10 cellular contexts compared by ENCODE assay signal in the genomic region with DNA sequence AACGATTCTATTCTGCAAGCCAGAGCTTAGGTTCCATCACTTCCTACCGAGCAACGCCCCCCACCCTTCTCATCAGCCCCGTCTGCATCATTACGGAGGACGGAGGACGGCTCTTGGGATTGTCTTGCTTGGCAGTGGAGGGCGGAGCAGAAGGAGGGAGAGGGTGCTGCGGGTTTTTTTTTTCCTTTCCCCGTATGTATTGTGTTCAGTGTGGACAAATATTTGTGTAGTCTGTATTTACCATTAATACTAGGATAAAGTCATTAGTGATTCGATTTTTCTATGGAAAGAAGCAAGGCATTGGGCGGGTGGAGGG.
DNase-seq lines count a peak whose midpoint lies in the region; ATAC-seq and TF ChIP-seq lines count a peak whose summit lies in the region.
"Had no signal": no experiment of that assay in that cellular context is flagged by ENCODE, and none has a peak within 500 bp of the region (broad histone marks: within the 10 kb centered on the region; RNA-seq: fewer than 3 reads in every experiment).

No MANE protein-coding gene starts in this region.

- H3K27me3 ChIP-seq in gastroesophageal sphincter: no peaks in the 10 kb centered on the region

- no peaks in the 10 kb centered on the region for H3K9me3 ChIP-seq in gastroesophageal sphincter

- peaks cover 0 to 44% (median 0%) of the 10 kb centered on the region in 3 donors for H3K4me1 ChIP-seq in gastroesophageal sphincter

- H3K4me3 ChIP-seq in gastroesophageal sphincter: no peak overlapping the region

- H3K27ac ChIP-seq in gastroesophageal sphincter: peak overlapping the region in 3 of 4 donors; percentile 21 to 54 (median 39)
- H3K27ac ChIP-seq: 22Rv1 had no signal

- DNase-seq in DMS153 (lab: John Stamatoyannopoulos, UW) (peak; percentile 39), DMS153 treated with DMSO at 0.1 percent for 48 hours (lab: John Stamatoyannopoulos, UW; ENCODE audit: unreplicated experiment) (no peak), NCI-H1417 treated with DMSO at 0.1 percent for 48 hours (lab: John Stamatoyannopoulos, UW) (peak; percentile 38), HEK293T (ENCODE audit: extremely low spot score) (no peak), DMS79 treated with DMSO at 0.1 percent for 48 hours (lab: John Stamatoyannopoulos, UW) (no peak), nucleus accumbens (lab: John Stamatoyannopoulos, UW) (no peak)
- DNase-seq in stimulated activated naive B cell treated with anti-CD40 and anti-IgM and Interleukin-4, amounts not matched to agents 10 μg/mL and 1 μg/mL and 100 μg/mL, for 72 hours: no peak
- DNase-seq: NCI-H1105 had no signal

- no peaks in the 10 kb centered on the region for H3K27me3 Mint-ChIP-seq in stimulated activated naive B cell treated with anti-CD40 and anti-IgM and Interleukin-4, amounts not matched to agents 10 μg/mL and 1 μg/mL and 100 μg/mL, for 72 hours

- TF ChIP-seq CTCF in gastroesophageal sphincter (IDR thresholded peaks at IDR 0.05): no peak

- H3K36me3 ChIP-seq in gastroesophageal sphincter: peaks cover 0 to 10% of the 10 kb centered on the region in 2 donors

- POLR2A ChIA-PET in HEK293T (lab: Yijun Ruan, JAX): no interaction called here

- no peak for TF ChIP-seq EP300 in gastroesophageal sphincter (IDR thresholded peaks at IDR 0.05)

- peak overlapping the region; percentile 85 for H3K27ac Mint-ChIP-seq in stimulated activated naive B cell treated with anti-CD40 and anti-IgM and Interleukin-4, amounts not matched to agents 10 μg/mL and 1 μg/mL and 100 μg/mL, for 72 hours

- H3K9me3 Mint-ChIP-seq in stimulated activated naive B cell treated with anti-CD40 and anti-IgM and Interleukin-4, amounts not matched to agents 10 μg/mL and 1 μg/mL and 100 μg/mL, for 72 hours: no peaks in the 10 kb centered on the region

- H3K36me3 Mint-ChIP-seq in stimulated activated naive B cell treated with anti-CD40 and anti-IgM and Interleukin-4, amounts not matched to agents 10 μg/mL and 1 μg/mL and 100 μg/mL, for 72 hours: peaks cover 18 to 23% of the 10 kb centered on the region in 2 donors

- no peak for TF ChIP-seq POLR2A in gastroesophageal sphincter (IDR thresholded peaks at IDR 0.05)

- peaks cover 41 to 71% of the 10 kb centered on the region in 2 donors for H3K4me1 Mint-ChIP-seq in stimulated activated naive B cell treated with anti-CD40 and anti-IgM and Interleukin-4, amounts not matched to agents 10 μg/mL and 1 μg/mL and 100 μg/mL, for 72 hours

- CTCF ChIA-PET in HEK293T (lab: Yijun Ruan, JAX): interaction anchor here (3.9 kb wide), 1 partner anchor 353 kb away, joined by 35 read pairs; no protein-coding TSS in a partner anchor

- 64 to 68% methylated on average over 5 to 11 of the region's 12 CpGs for WGBS in gastroesophageal sphincter (ENCODE audit: low coverage in 1 of 2), 2 donors

- no peak for ATAC-seq in gastroesophageal sphincter
- ATAC-seq in stimulated activated naive B cell treated with anti-CD40 and anti-IgM and Interleukin-4, amounts not matched to agents 10 μg/mL and 1 μg/mL and 100 μg/mL, for 72 hours (replicated peaks): peak; percentile 22 to 30

- peak overlapping the region; percentile 73 to 82 for H3K4me3 Mint-ChIP-seq in stimulated activated naive B cell treated with anti-CD40 and anti-IgM and Interleukin-4, amounts not matched to agents 10 μg/mL and 1 μg/mL and 100 μg/mL, for 72 hours

TF ChIP-seq in HEK293T, 16 proteins besides CTCF, POLR2A, EP300 and RAD21:
- no peak for TF ChIP-seq L3MBTL2 (conservative IDR thresholded peaks at IDR 0.05)
- no peak for TF ChIP-seq ZNF384 (IDR thresholded peaks at IDR 0.05)
- TF ChIP-seq FOXK2 (IDR thresholded peaks at IDR 0.05): no peak
- TF ChIP-seq LEF1 (IDR thresholded peaks at IDR 0.05; ENCODE audit: borderline replicate concordance): no peak
- no peak for TF ChIP-seq SUZ12 (IDR thresholded peaks at IDR 0.05)
- no peak for TF ChIP-seq FOXM1 (IDR thresholded peaks at IDR 0.05; ENCODE audit: borderline replicate concordance)
- TF ChIP-seq ARNT (IDR thresholded peaks at IDR 0.05): no peak
- no peak for TF ChIP-seq HDGF (IDR thresholded peaks at IDR 0.05; ENCODE audit: borderline replicate concordance)
- no peak for TF ChIP-seq FOXA1 (IDR thresholded peaks at IDR 0.05)
- TF ChIP-seq, protein P1, sequence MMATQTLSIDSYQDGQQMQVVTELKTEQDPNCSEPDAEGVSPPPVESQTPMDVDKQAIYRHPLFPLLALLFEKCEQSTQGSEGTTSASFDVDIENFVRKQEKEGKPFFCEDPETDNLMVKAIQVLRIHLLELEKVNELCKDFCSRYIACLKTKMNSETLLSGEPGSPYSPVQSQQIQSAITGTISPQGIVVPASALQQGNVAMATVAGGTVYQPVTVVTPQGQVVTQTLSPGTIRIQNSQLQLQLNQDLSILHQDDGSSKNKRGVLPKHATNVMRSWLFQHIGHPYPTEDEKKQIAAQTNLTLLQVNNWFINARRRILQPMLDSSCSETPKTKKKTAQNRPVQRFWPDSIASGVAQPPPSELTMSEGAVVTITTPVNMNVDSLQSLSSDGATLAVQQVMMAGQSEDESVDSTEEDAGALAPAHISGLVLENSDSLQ (IDR thresholded peaks at IDR 0.05): no peak
- no peak for TF ChIP-seq CTBP1 (IDR thresholded peaks at IDR 0.05; ENCODE audit: borderline replicate concordance)
- TF ChIP-seq NFRKB (IDR thresholded peaks at IDR 0.05): no peak
- no peak for TF ChIP-seq SP1 (IDR thresholded peaks at IDR 0.05)
- TF ChIP-seq TARDBP (IDR thresholded peaks at IDR 0.05): no peak
- TF ChIP-seq ELF4 (IDR thresholded peaks at IDR 0.05): no peak
- no peak for TF ChIP-seq BHLHE40 (IDR thresholded peaks at IDR 0.05; ENCODE audit: borderline replicate concordance)

Comparison
In these comparisons a context has a peak if more than half of its experiments do, and no peak if none do; other contexts are left out.
1. DNase-seq: peak in DMS153 (single experiment) and NCI-H1417 treated with DMSO at 0.1 percent for 48 hours (single experiment); none in DMS153 treated with DMSO at 0.1 percent for 48 hours (single experiment), stimulated activated naive B cell treated with anti-CD40 and anti-IgM and Interleukin-4, amounts not matched to agents 10 μg/mL and 1 μg/mL and 100 μg/mL, for 72 hours (single experiment), HEK293T (single experiment), DMS79 treated with DMSO at 0.1 percent for 48 hours (single experiment) and nucleus accumbens (0 of 56).